In genomic region chr9:93960221-93960970, GRCh38 we compare ENCODE assay signal across 14 cellular contexts. TPM values are rescaled to one million over a fixed set of nuclear protein-coding genes. Genes with fewer than 3 reads are reported as not detected.
DNase-seq lines count a peak whose midpoint lies in the region; ATAC-seq and TF ChIP-seq lines count a peak whose summit lies in the region.
"Had no signal": no experiment of that assay in that cellular context is flagged by ENCODE, and none has a peak within 500 bp of the region (broad histone marks: within the 10 kb centered on the region; RNA-seq: fewer than 3 reads in every experiment).

No MANE protein-coding gene starts in this region.

- no peaks in the 10 kb centered on the region for H3K79me2 ChIP-seq in SK-N-SH (ENCODE audit: insufficient read depth)

- TF ChIP-seq EP300 in SK-N-SH (IDR thresholded peaks at IDR 0.05; ENCODE audit: borderline replicate concordance in 1 of 2, low read depth in 1 of 2, low read length in 1 of 2) (no peak), sigmoid colon (IDR thresholded peaks at IDR 0.05) (no peak)

- no peaks in the 10 kb centered on the region for H4K20me1 ChIP-seq in SK-N-SH (ENCODE audit: insufficient read depth)

- ATAC-seq in SK-N-SH treated with all-trans-retinoic acid at 6 μM for 48 hours (no peak), left colon (peak; percentile 76)
- peak; percentile 26 for ATAC-seq in activated CD8-positive, alpha-beta memory T cell treated with anti-CD3 and anti-CD28 coated beads, Interleukin-2, amount 10 ng/mL, durations not matched to agents 7 days and 5 days

- H3K27me3 Mint-ChIP-seq in activated CD8-positive, alpha-beta memory T cell treated with anti-CD3 and anti-CD28 coated beads, Interleukin-2, amount 10 ng/mL, durations not matched to agents 7 days and 5 days: peaks cover 81% of the 10 kb centered on the region

- peaks cover 24% of the 10 kb centered on the region for H3K4me1 Mint-ChIP-seq in activated CD8-positive, alpha-beta memory T cell treated with anti-CD3 and anti-CD28 coated beads, Interleukin-2, amount 10 ng/mL, durations not matched to agents 7 days and 5 days

- H3K27ac ChIP-seq in SK-N-SH (ENCODE audit: low read depth in 2 of 2, low read length in 1 of 2): no peak overlapping the region
- H3K27ac ChIP-seq in sigmoid colon: no peak overlapping the region
- H3K27ac ChIP-seq in WERI-Rb-1: no peak overlapping the region
- H3K27ac ChIP-seq: 22Rv1, VCaP had no signal

- H3K36me3 Mint-ChIP-seq in activated CD8-positive, alpha-beta memory T cell treated with anti-CD3 and anti-CD28 coated beads, Interleukin-2, amount 10 ng/mL, durations not matched to agents 7 days and 5 days: no peaks in the 10 kb centered on the region
- H3K36me3 Mint-ChIP-seq: type B pancreatic cell had no signal

- H3K9ac ChIP-seq in SK-N-SH: no peak overlapping the region

- intact Hi-C loops in left colon (cut with DNase I, micrococcal nuclease) (loop anchor here (5.0 kb wide), 1 partner anchor 278 kb away; no protein-coding TSS in a partner anchor), sigmoid colon (cut with DNase I) (no loop called here)

- no peak for TF ChIP-seq POLR2A in sigmoid colon (IDR thresholded peaks at IDR 0.05)

- 22% methylated on average over 31 of the region's 63 CpGs for WGBS in SK-N-SH (ENCODE audit: low lambda C conversion rate)
- WGBS in sigmoid colon, 2 donors: 9 to 10% methylated on average over 63 of the region's 63 CpGs

- peak; percentile 60 for DNase-seq in SK-N-SH
- DNase-seq in activated CD8-positive, alpha-beta memory T cell treated with anti-CD3 and anti-CD28 coated beads, Interleukin-2, amount 10 ng/mL, durations not matched to agents 7 days and 5 days: no peak
- peak; percentile 40 to 53 for DNase-seq in left colon
- peak; percentile 64 for DNase-seq in sigmoid colon
- DNase-seq in cortex of kidney (lab: John Stamatoyannopoulos, UW): no peak
- DNase-seq in WERI-Rb-1: no peak
- no peak for DNase-seq in H4 (ENCODE audit: low spot score)
- DNase-seq: NCI-H526 treated with DMSO at 0.1 percent for 48 hours had no signal

- no peak overlapping the region for H3K27ac Mint-ChIP-seq in activated CD8-positive, alpha-beta memory T cell treated with anti-CD3 and anti-CD28 coated beads, Interleukin-2, amount 10 ng/mL, durations not matched to agents 7 days and 5 days
- H3K27ac Mint-ChIP-seq: type B pancreatic cell had no signal

- POLR2A ChIA-PET in SK-N-SH (lab: Yijun Ruan, JAX): no interaction called here

- H3K4me3 Mint-ChIP-seq in activated CD8-positive, alpha-beta memory T cell treated with anti-CD3 and anti-CD28 coated beads, Interleukin-2, amount 10 ng/mL, durations not matched to agents 7 days and 5 days: no peak overlapping the region

- TF ChIP-seq RAD21 in SK-N-SH (IDR thresholded peaks at IDR 0.05; ENCODE audit: low read length): no peak

- no peaks in the 10 kb centered on the region for H3K9me2 ChIP-seq in SK-N-SH

- H3K4me3 ChIP-seq in SK-N-SH (ENCODE audit: low read depth in 2 of 2, low read length in 1 of 2) (no peak overlapping the region; a peak in 1 of 4 replicates), sigmoid colon (no peak overlapping the region), WERI-Rb-1 (ENCODE audit: low read depth, low read length) (no peak overlapping the region)

- H3K27me3 ChIP-seq in SK-N-SH (ENCODE audit: insufficient read depth): peaks cover 62% of the 10 kb centered on the region
- peaks cover 57 to 70% (median 65%) of the 10 kb centered on the region in 3 donors for H3K27me3 ChIP-seq in sigmoid colon
- H3K27me3 ChIP-seq in WERI-Rb-1 (ENCODE audit: insufficient read depth, low read depth, severe bottlenecking): peaks cover 51% of the 10 kb centered on the region

- H3K9me3 Mint-ChIP-seq in activated CD8-positive, alpha-beta memory T cell treated with anti-CD3 and anti-CD28 coated beads, Interleukin-2, amount 10 ng/mL, durations not matched to agents 7 days and 5 days (ENCODE audit: low read depth): no peaks in the 10 kb centered on the region
- H3K9me3 Mint-ChIP-seq: type B pancreatic cell had no signal

- H3K9me3 ChIP-seq in SK-N-SH: no peaks in the 10 kb centered on the region
- no peaks in the 10 kb centered on the region for H3K9me3 ChIP-seq in sigmoid colon
- no peaks in the 10 kb centered on the region for H3K9me3 ChIP-seq in WERI-Rb-1 (ENCODE audit: severe bottlenecking)

- TF ChIP-seq CTCF in SK-N-SH (IDR thresholded peaks at IDR 0.05) (no peak), sigmoid colon (IDR thresholded peaks at IDR 0.05) (no peak), WERI-Rb-1 (IDR thresholded peaks at IDR 0.05; ENCODE audit: low read depth, low read length) (no peak)

- no peak overlapping the region for H2AFZ ChIP-seq in SK-N-SH (ENCODE audit: low read depth)

- CTCF ChIA-PET in SK-N-SH (lab: Yijun Ruan, JAX): interaction anchor here (1.4 to 8.0 kb wide), 4 partner anchors 10 to 279 kb away, joined by 3 to 126 read pairs (median 36); partner anchors contain the start of gene BARX1
- CTCF ChIA-PET in activated CD8-positive, alpha-beta memory T cell treated with anti-CD3 and anti-CD28 coated beads, Interleukin-2, amount 10 ng/mL, durations not matched to agents 7 days and 5 days (lab: Charles Lee): no interaction called here

- H3K36me3 ChIP-seq in SK-N-SH (replicated peaks in 1 of 2; ENCODE audit: control insufficient read depth in 1 of 2, insufficient read depth in 2 of 2, low read length in 1 of 2) (no peaks in the 10 kb centered on the region), sigmoid colon (no peaks in the 10 kb centered on the region), WERI-Rb-1 (no peaks in the 10 kb centered on the region)

- H3K4me1 ChIP-seq in SK-N-SH (ENCODE audit: control insufficient read depth in 1 of 2, insufficient read depth in 2 of 2, low read depth in 1 of 2, low read length in 1 of 2) (peaks cover 0 to 12% of the 10 kb centered on the region in 2 experiments; a peak in 1 of 4 replicates), sigmoid colon (peaks cover 0 to 41% (median 38%) of the 10 kb centered on the region in 4 donors)

- no peak overlapping the region for H3K4me2 ChIP-seq in SK-N-SH

- H3F3A ChIP-seq in SK-N-SH (replicated peaks; ENCODE audit: insufficient read depth): peaks cover 6% of the 10 kb centered on the region

TF ChIP-seq in SK-N-SH, 30 proteins besides CTCF, POLR2A, EP300 and RAD21:
- TF ChIP-seq IRF3 (IDR thresholded peaks at IDR 0.05; ENCODE audit: low read depth, low read length) (no peak), TEAD4 (IDR thresholded peaks at IDR 0.05; ENCODE audit: borderline replicate concordance, insufficient read depth) (no peak), EZH2phosphoT487 (IDR thresholded peaks at IDR 0.05; ENCODE audit: borderline replicate concordance, low read depth) (0 out of 2 replicates have a peak, but pooled peaks have one; percentile 8)

TF ChIP-seq in SK-N-SH treated with all-trans-retinoic acid at 6 μM for 48 hours, 23 proteins besides CTCF, POLR2A, EP300 and RAD21 (continues in another document):
- TF ChIP-seq RARB (CRISPR knock-in tag; IDR thresholded peaks at IDR 0.05) (no peak), POU6F1 (CRISPR knock-in tag; IDR thresholded peaks at IDR 0.05; ENCODE audit: borderline replicate concordance, low read depth) (no peak), PATZ1 (CRISPR knock-in tag; IDR thresholded peaks at IDR 0.05; ENCODE audit: borderline replicate concordance) (no peak), GLIS3 (CRISPR knock-in tag; IDR thresholded peaks at IDR 0.05) (no peak), CREB5 (CRISPR knock-in tag; IDR thresholded peaks at IDR 0.05; ENCODE audit: low read depth) (no peak)

RNA-seq across cellular contexts. Expression of gene BARX1, which starts 5.2 kb away (rescaled TPM):
- polyA plus RNA-seq in SK-N-SH (2012; rRNA removed): not detected in 2 replicates
- polyA plus RNA-seq in SK-N-SH (2012; cell fraction: cytosol; rRNA removed): not detected in 2 replicates
- not detected in 2 replicates for polyA plus RNA-seq in SK-N-SH (2012; cell fraction: nucleus; rRNA removed)
- not detected for total RNA-seq in activated CD8-positive, alpha-beta memory T cell treated with anti-CD3 and anti-CD28 coated beads, Interleukin-2, amount 10 ng/mL, durations not matched to agents 7 days and 5 days
- under 1 TPM in 1 of 2 donors, not detected in 1; 0.18 TPM for total RNA-seq in left colon
- not detected for total RNA-seq in sigmoid colon
- under 1 TPM in 1 of 3 donors, not detected in 2; 0.23 TPM for polyA plus RNA-seq in sigmoid colon
- not detected in 2 replicates for total RNA-seq in H4 (2014; rRNA removed; shearing (Covaris generic))
- total RNA-seq: bronchial epithelial cell, HT-29 had no signal

Comparison
In these comparisons a context has a peak if more than half of its experiments do, and no peak if none do; other contexts are left out.
1. DNase-seq: peak in SK-N-SH (single experiment), left colon (2 of 2) and sigmoid colon (single experiment); none in activated CD8-positive, alpha-beta memory T cell treated with anti-CD3 and anti-CD28 coated beads, Interleukin-2, amount 10 ng/mL, durations not matched to agents 7 days and 5 days (single experiment), cortex of kidney (single experiment), WERI-Rb-1 (single experiment) and H4 (single experiment).